In genomic region chr10:5956146-5956914, GRCh38 we compare ENCODE assay signal across 19 cellular contexts. TPM values are rescaled to one million over a fixed set of nuclear protein-coding genes. Genes with fewer than 3 reads are reported as not detected.
DNase-seq lines count a peak whose midpoint lies in the region; ATAC-seq, FAIRE-seq and TF ChIP-seq lines count a peak whose summit lies in the region.
"Had no signal": no experiment of that assay in that cellular context is flagged by ENCODE, and none has a peak within 500 bp of the region (broad histone marks: within the 10 kb centered on the region; RNA-seq: fewer than 3 reads in every experiment).

No MANE protein-coding gene starts in this region.

- 93 to 98% (median 96%) methylated on average over 15 to 17 of the region's 17 CpGs for WGBS in spleen, 5 donors
- WGBS in lower leg skin, 2 donors: 84 to 87% methylated on average over 17 of the region's 17 CpGs

- H3K36me3 ChIP-seq in H7 (replicated peaks; ENCODE audit: control insufficient read depth, insufficient read depth, low read length): no peaks in the 10 kb centered on the region
- no peaks in the 10 kb centered on the region for H3K36me3 ChIP-seq in kidney (ENCODE audit: control insufficient read depth in 1 of 2, insufficient read depth in 2 of 2, low read length in 2 of 2)
- peaks cover 0 to 100% (median 38%) of the 10 kb centered on the region in 6 donors for H3K36me3 ChIP-seq in spleen

- H3K9me3 Mint-ChIP-seq in activated T-cell treated with anti-CD3 and anti-CD28 coated beads, Interleukin-2, amount 50 U/mL, for 4 hours: no peaks in the 10 kb centered on the region
- H3K9me3 Mint-ChIP-seq: CD4-positive, alpha-beta memory T cell had no signal

- no peaks in the 10 kb centered on the region for H3K27me3 ChIP-seq in H7 (ENCODE audit: control insufficient read depth, insufficient read depth, low read length)
- no peaks in the 10 kb centered on the region for H3K27me3 ChIP-seq in spleen (replicated peaks in 1 of 7)
- H3K27me3 ChIP-seq: BLaER1 had no signal

- no peak for ATAC-seq in T-helper 17 cell
- no peak for ATAC-seq in activated T-cell treated with anti-CD3 and anti-CD28 coated beads, Interleukin-2, amount 50 U/mL, for 4 hours
- ATAC-seq: PC-3 had no signal

- peak; percentile 26 for DNase-seq in H7
- no peak for DNase-seq in T-helper 17 cell
- peak; percentile 46 for DNase-seq in kidney
- DNase-seq in spleen: peak; percentile 42
- no peak for DNase-seq in DMS53 treated with DMSO at 0.1 percent for 48 hours (lab: John Stamatoyannopoulos, UW; ENCODE audit: unreplicated experiment)
- no peak for DNase-seq in activated T-cell treated with anti-CD3 and anti-CD28 coated beads, Interleukin-2, amount 50 U/mL, for 4 hours
- no peak for DNase-seq in lower leg skin (ENCODE audit: low spot score in 2 of 2)
- DNase-seq: CD4-positive, alpha-beta memory T cell; DMS153; GF-D8; MV-4-11; NCI-H1417 treated with DMSO at 0.1 percent for 48 hours; NCI-H187 treated with DMSO at 0.1 percent for 48 hours; NCI-H345; NCI-H524 treated with DMSO at 0.1 percent for 48 hours; PC-3; RPMI8226 had no signal

- TF ChIP-seq CTCF in kidney (IDR thresholded peaks at IDR 0.05; ENCODE audit: borderline replicate concordance, extremely low read depth, insufficient read depth): no peak
- no peak for TF ChIP-seq CTCF in spleen (IDR thresholded peaks at IDR 0.05 in 8 of 11, conservative IDR thresholded peaks at IDR 0.05 in 3 of 11)
- no peak for TF ChIP-seq CTCF in lower leg skin (IDR thresholded peaks at IDR 0.05)

- no peak for FAIRE-seq in kidney (lab: Jason Lieb, UNC)

- H3K9ac ChIP-seq in kidney (ENCODE audit: low read length in 2 of 2): no peak overlapping the region
- H3K9ac ChIP-seq: BLaER1, KMS-11 had no signal

- no peaks in the 10 kb centered on the region for H3K4me1 ChIP-seq in kidney (ENCODE audit: control insufficient read depth in 1 of 2, insufficient read depth in 1 of 2, low read depth in 1 of 2, low read length in 2 of 2)
- H3K4me1 ChIP-seq in spleen: peaks cover 0 to 2% (median 0%) of the 10 kb centered on the region in 6 donors
- H3K4me1 ChIP-seq: BLaER1 had no signal

- intact Hi-C loops in kidney (cut with DNase I): no loop called here
- intact Hi-C loops in spleen (cut with DNase I; ENCODE audit: low total_unique reads): no loop called here
- intact Hi-C loops in lower leg skin (cut with DNase I; ENCODE audit: low total_unique reads): no loop called here

- no peak for TF ChIP-seq POLR2A in spleen (IDR thresholded peaks at IDR 0.05)
- TF ChIP-seq POLR2A in lower leg skin (IDR thresholded peaks at IDR 0.05): no peak

- no peaks in the 10 kb centered on the region for H3K36me3 Mint-ChIP-seq in T-helper 17 cell (ENCODE audit: low read depth)
- H3K36me3 Mint-ChIP-seq in activated T-cell treated with anti-CD3 and anti-CD28 coated beads, Interleukin-2, amount 50 U/mL, for 4 hours (ENCODE audit: insufficient read depth): peaks cover 19% of the 10 kb centered on the region

- peak overlapping the region; percentile 9 for H3K27ac Mint-ChIP-seq in T-helper 17 cell

- H3K4me1 Mint-ChIP-seq in T-helper 17 cell: no peaks in the 10 kb centered on the region
- H3K4me1 Mint-ChIP-seq in activated T-cell treated with anti-CD3 and anti-CD28 coated beads, Interleukin-2, amount 50 U/mL, for 4 hours (ENCODE audit: low read depth): no peaks in the 10 kb centered on the region
- H3K4me1 Mint-ChIP-seq: CD4-positive, alpha-beta memory T cell had no signal

- no peak overlapping the region for H3K4me3 Mint-ChIP-seq in T-helper 17 cell
- no peak overlapping the region for H3K4me3 Mint-ChIP-seq in activated T-cell treated with anti-CD3 and anti-CD28 coated beads, Interleukin-2, amount 50 U/mL, for 4 hours
- H3K4me3 Mint-ChIP-seq: CD4-positive, alpha-beta memory T cell had no signal

- H3K9me3 ChIP-seq in T-helper 17 cell (ENCODE audit: control insufficient read depth, low read length, poor library complexity, severe bottlenecking): no peaks in the 10 kb centered on the region
- H3K9me3 ChIP-seq in kidney (ENCODE audit: control insufficient read depth in 1 of 2, low read length in 2 of 2): no peaks in the 10 kb centered on the region
- no peaks in the 10 kb centered on the region for H3K9me3 ChIP-seq in spleen
- H3K9me3 ChIP-seq: BLaER1 had no signal

- H3K27me3 Mint-ChIP-seq in T-helper 17 cell: no peaks in the 10 kb centered on the region
- H3K27me3 Mint-ChIP-seq in activated T-cell treated with anti-CD3 and anti-CD28 coated beads, Interleukin-2, amount 50 U/mL, for 4 hours (ENCODE audit: low read depth): no peaks in the 10 kb centered on the region
- H3K27me3 Mint-ChIP-seq: CD4-positive, alpha-beta memory T cell had no signal

- H3K27ac ChIP-seq in kidney (ENCODE audit: low read depth in 2 of 2, low read length in 2 of 2) (no peak overlapping the region), spleen (no peak overlapping the region)
- H3K27ac ChIP-seq: BLaER1, KMS-11 had no signal

- H3K4me3 ChIP-seq in H7 (ENCODE audit: insufficient read depth, low read depth, low read length) (no peak overlapping the region), kidney (ENCODE audit: low read length in 2 of 2) (no peak overlapping the region), spleen (no peak overlapping the region), lower leg skin (ENCODE audit: low read depth, poor library complexity, severe bottlenecking) (no peak overlapping the region)
- H3K4me3 ChIP-seq: BLaER1 had no signal

RNA-seq across cellular contexts. Expression of gene IL15RA, which starts 21.0 kb away (rescaled TPM):
- total RNA-seq in H7 (2014; rRNA removed; shearing (Covaris generic)): 1.1 and 2.0 TPM in 2 replicates
- total RNA-seq in T-helper 17 cell: 10 to 100 TPM; 12.6 to 13.0 TPM
- 13.9 TPM for total RNA-seq in kidney
- polyA plus RNA-seq in kidney (ENCODE audit: insufficient read depth, low read depth, low replicate concordance): 6.8 TPM
- 10 to 100 TPM; 18.7 to 37.4 (median 28.6) TPM for total RNA-seq in spleen
- 10 to 100 TPM in 2 of 3 donors, 1 to 10 TPM in 1; 9.9 to 13.8 (median 11.1) TPM for polyA plus RNA-seq in spleen
- total RNA-seq in activated T-cell treated with anti-CD3 and anti-CD28 coated beads, Interleukin-2, amount 50 U/mL, for 4 hours: 10 to 100 TPM; 41.5 to 42.4 (median 41.9) TPM
- total RNA-seq in lower leg skin: 10 to 100 TPM in 3 of 4 donors, 1 to 10 TPM in 1; 9.3 to 30.8 (median 24.8) TPM

Comparison
In these comparisons a context has a peak if more than half of its experiments do, and no peak if none do; other contexts are left out.
1. DNase-seq: peak in H7 (single experiment), kidney (single experiment) and spleen (single experiment); none in T-helper 17 cell (0 of 3), DMS53 treated with DMSO at 0.1 percent for 48 hours (single experiment), activated T-cell treated with anti-CD3 and anti-CD28 coated beads, Interleukin-2, amount 50 U/mL, for 4 hours (single experiment) and lower leg skin (0 of 2).